In the genomic region with DNA sequence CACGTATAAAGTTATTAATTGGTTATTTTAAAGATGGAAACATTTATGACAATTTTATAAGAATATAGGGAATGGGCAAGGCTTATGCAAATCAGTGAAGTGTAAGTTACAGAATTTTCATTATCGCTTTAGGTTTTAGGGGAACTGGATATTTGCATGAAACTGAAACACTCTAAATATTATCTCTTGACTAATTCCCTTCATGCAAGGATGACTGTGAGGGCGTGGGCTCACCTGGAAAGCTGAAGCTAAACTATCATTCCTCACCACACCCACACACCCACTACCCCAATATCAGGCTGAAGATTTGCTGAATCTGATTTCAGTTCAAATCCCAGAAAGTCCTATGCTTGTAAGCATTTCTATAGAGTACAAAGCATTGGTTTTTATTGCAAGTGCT, we compare ENCODE assay signal across 16 cellular contexts.
DNase-seq lines count a peak whose midpoint lies in the region; ATAC-seq lines count a peak whose summit lies in the region.
"Had no signal": no experiment of that assay in that cellular context is flagged by ENCODE, and none has a peak within 500 bp of the region (broad histone marks: within the 10 kb centered on the region; RNA-seq: fewer than 3 reads in every experiment).

No MANE protein-coding gene starts in this region.

- peak; percentile 30 for ATAC-seq in GM18861 (IDR thresholded peaks at IDR 0.05; ENCODE audit: unreplicated experiment)
- ATAC-seq in GM21529 (IDR thresholded peaks at IDR 0.05; ENCODE audit: unreplicated experiment) = peak; percentile 66
- peak; percentile 36 for ATAC-seq in HG03060 (IDR thresholded peaks at IDR 0.05; ENCODE audit: low read depth, unreplicated experiment)
- ATAC-seq in GM18873 (IDR thresholded peaks at IDR 0.05; ENCODE audit: low FRiP score, unreplicated experiment) = no peak
- ATAC-seq: effector memory CD8-positive, alpha-beta T cell; foreskin keratinocyte had no signal

- DNase-seq in NCI-H526 (lab: John Stamatoyannopoulos, UW) (peak; percentile 55 to 63), NK-92 (lab: John Stamatoyannopoulos, UW; ENCODE audit: unreplicated experiment) (no peak), DMS153 treated with DMSO at 0.1 percent for 48 hours (lab: John Stamatoyannopoulos, UW; ENCODE audit: unreplicated experiment) (no peak), OCI-M1 (lab: John Stamatoyannopoulos, UW) (no peak)
- DNase-seq: activated CD8-positive, alpha-beta memory T cell treated with anti-CD3 and anti-CD28 coated beads for 24 hours; activated naive CD4-positive, alpha-beta T cell treated with anti-CD3 and anti-CD28 coated beads for 36 hours; effector memory CD8-positive, alpha-beta T cell; EL; foreskin keratinocyte; NCI-H146; NCI-H82; small intestine had no signal

Comparison
In these comparisons a context has a peak if more than half of its experiments do, and no peak if none do; other contexts are left out.
1. DNase-seq: peak in NCI-H526 (2 of 2); none in NK-92 (single experiment), DMS153 treated with DMSO at 0.1 percent for 48 hours (single experiment) and OCI-M1 (single experiment).